ENCODE assay signal across 8 cellular contexts in genomic region chr10:45490277-45490676, GRCh38.
"Had no signal": no experiment of that assay in that cellular context is flagged by ENCODE, and none has a peak within 500 bp of the region (broad histone marks: within the 10 kb centered on the region; RNA-seq: fewer than 3 reads in every experiment).

No MANE protein-coding gene starts in this region.

- DNase-seq: IMR-90, KBM-7, KG1 had no signal

- H3K27me3 Mint-ChIP-seq: IgD-negative memory B cell had no signal

- ATAC-seq: HepG2, K562 had no signal

- H3K9ac ChIP-seq: KMS-11 had no signal

- H3K27ac ChIP-seq: HL-60, KMS-11 had no signal

- H3K4me3 Mint-ChIP-seq: IgD-negative memory B cell had no signal

- H3K4me3 ChIP-seq: K562 had no signal

- H3K4me2 ChIP-seq: KMS-11 had no signal
